ENCODE assay signal across 18 cellular contexts in genomic region chr12:4496145-4496838, GRCh38. TPM values are rescaled to one million over a fixed set of nuclear protein-coding genes. Genes with fewer than 3 reads are reported as not detected.
DNase-seq lines count a peak whose midpoint lies in the region; ATAC-seq, FAIRE-seq and TF ChIP-seq lines count a peak whose summit lies in the region.
"Had no signal": no experiment of that assay in that cellular context is flagged by ENCODE, and none has a peak within 500 bp of the region (broad histone marks: within the 10 kb centered on the region; RNA-seq: fewer than 3 reads in every experiment).

No MANE protein-coding gene starts in this region.

- peaks cover 11% of the 10 kb centered on the region; the same call in 1 of the 2 replicates for H3K4me1 ChIP-seq in GM12878 (ENCODE audit: control insufficient read depth, insufficient read depth, low read length)
- H3K4me1 ChIP-seq: thyroid gland had no signal

- POLR2A ChIA-PET in activated CD4-positive, alpha-beta T cell treated with anti-CD3 and anti-CD28 coated beads for 36 hours (lab: Charles Lee) = interaction anchor here (0.8 kb wide), 1 partner anchor 11 kb away, joined by 4 read pairs; no protein-coding TSS in a partner anchor
- POLR2A ChIA-PET in GM12878 (lab: Charles Lee) = no interaction called here

- no peaks in the 10 kb centered on the region for H3K9me3 Mint-ChIP-seq in activated CD4-positive, alpha-beta T cell treated with anti-CD3 and anti-CD28 coated beads for 36 hours (ENCODE audit: low read depth)
- H3K9me3 Mint-ChIP-seq: CD8-positive, alpha-beta memory T cell; memory B cell had no signal

- H2AFZ ChIP-seq in GM12878 (ENCODE audit: control insufficient read depth, low read depth, low read length) = no peak overlapping the region

- FAIRE-seq in GM12878 (lab: Jason Lieb, UNC) = peak; percentile 99

- intact Hi-C loops in activated CD4-positive, alpha-beta T cell treated with anti-CD3 and anti-CD28 coated beads for 36 hours (cut with DNase I, micrococcal nuclease) = loop anchor here in 1 of 2 experiments (1.0 to 5.0 kb wide), 2 partner anchors 10 to 41 kb away; partner anchors contain the start of gene RAD51AP1
- intact Hi-C loops in GM12878 (cut with micrococcal nuclease; ENCODE audit: unreplicated experiment) = no loop called here

- H3K9ac ChIP-seq in GM12878 (ENCODE audit: control insufficient read depth, insufficient read depth, low read length) = no peak overlapping the region

- H3K27me3 ChIP-seq in GM12878 (replicated peaks in 1 of 2; ENCODE audit: control insufficient read depth in 2 of 2, insufficient read depth in 2 of 2, low read length in 1 of 2) = no peaks in the 10 kb centered on the region
- H3K27me3 ChIP-seq: dorsolateral prefrontal cortex, thyroid gland had no signal

- in situ Hi-C loops in GM12878 (cut with MboI) = no loop called here

- H3K27ac ChIP-seq in GM12878 (ENCODE audit: control insufficient read depth, insufficient read depth) = peak overlapping the region; percentile 35; the same call in 1 of the 2 replicates
- H3K27ac ChIP-seq: dorsolateral prefrontal cortex, SK-N-MC, thyroid gland, VCaP had no signal

- no peaks in the 10 kb centered on the region for H4K20me1 ChIP-seq in GM12878 (ENCODE audit: control insufficient read depth, insufficient read depth)

- no peak for DNase-seq in activated CD4-positive, alpha-beta T cell treated with anti-CD3 and anti-CD28 coated beads for 36 hours
- DNase-seq in activated CD4-positive, alpha-beta T cell treated with anti-CD3 and anti-CD28 coated beads, Interleukin-2, amount 50 U/mL, for 48 hours = no peak
- peak; percentile 20 for DNase-seq in GM12878 (ENCODE audit: low read depth, low spot score)
- DNase-seq in NCI-H2227 (lab: John Stamatoyannopoulos, UW; ENCODE audit: unreplicated experiment) = no peak
- no peak for DNase-seq in CD1c-positive myeloid dendritic cell (ENCODE audit: extremely low spot score)
- DNase-seq in activated effector memory CD4-positive, alpha-beta T cell treated with Interleukin-2 at 50 U/mL for 16 hours = no peak
- DNase-seq: CD8-positive, alpha-beta memory T cell; dorsolateral prefrontal cortex; Kasumi-1; NCI-H2081; thyroid gland had no signal

- SMC1A ChIA-PET in GM12878 (lab: Charles Lee; ENCODE audit: uncharacterized antibody, unreplicated experiment) = interaction anchor here (0.8 to 1.1 kb wide), 2 partner anchors 12 to 68 kb away, joined by 3 read pairs; no protein-coding TSS in a partner anchor

- TF ChIP-seq POLR2A in GM12878 (IDR thresholded peaks at IDR 0.05; ENCODE audit: low read depth, low read length) = no peak

- WGBS in GM12878 (ENCODE audit: insufficient coverage, insufficient replicate concordance, low lambda C conversion rate, missing lambda C conversion rate) = 0% methylated on average over 1 of the region's 1 CpG

- peaks cover 19% of the 10 kb centered on the region for H3K4me1 Mint-ChIP-seq in activated CD4-positive, alpha-beta T cell treated with anti-CD3 and anti-CD28 coated beads for 36 hours
- H3K4me1 Mint-ChIP-seq: CD8-positive, alpha-beta memory T cell; memory B cell had no signal

- TF ChIP-seq EP300 in GM12878 (IDR thresholded peaks at IDR 0.05; ENCODE audit: borderline replicate concordance in 1 of 2, control insufficient read depth in 1 of 2, low read depth in 2 of 2, low read length in 2 of 2) = 0 out of 4 replicates have a peak, but pooled peaks of 1 of the 2 experiments have one; percentile 27

- H3K27ac Mint-ChIP-seq in activated CD4-positive, alpha-beta T cell treated with anti-CD3 and anti-CD28 coated beads for 36 hours = peak overlapping the region; percentile 80
- H3K27ac Mint-ChIP-seq: memory B cell had no signal

- CTCF ChIA-PET in activated CD4-positive, alpha-beta T cell treated with anti-CD3 and anti-CD28 coated beads for 36 hours (lab: Charles Lee) = interaction anchor here (0.5 to 3.8 kb wide), 9 partner anchors 11 to 627 kb away, joined by 3 to 16 read pairs (median 4); no protein-coding TSS in a partner anchor
- CTCF ChIA-PET in GM12878 (lab: Yijun Ruan, JAX) = interaction anchor here (0.6 to 1.5 kb wide), 4 partner anchors 28 to 722 kb away, joined by 3 to 6 read pairs (median 3); no protein-coding TSS in a partner anchor

- peaks cover 1 to 14% of the 10 kb centered on the region in 2 experiments; a peak in 1 of 4 replicates for H3K36me3 ChIP-seq in GM12878 (ENCODE audit: control insufficient read depth in 2 of 2, insufficient read depth in 2 of 2, low read length in 1 of 2)

- TF ChIP-seq CTCF in GM12878 (IDR thresholded peaks at IDR 0.05 in 2 of 3, conservative IDR thresholded peaks at IDR 0.05 in 1 of 3; ENCODE audit: control insufficient read depth in 2 of 3, extremely low read depth in 1 of 3, insufficient read depth in 1 of 3, low read depth in 3 of 3, low read length in 3 of 3) = no peak

- RAD21 ChIA-PET in GM12878 (lab: Charles Lee; ENCODE audit: unreplicated experiment) = no interaction called here

- H3K36me3 Mint-ChIP-seq in activated CD4-positive, alpha-beta T cell treated with anti-CD3 and anti-CD28 coated beads for 36 hours (ENCODE audit: low read depth) = peaks cover 45% of the 10 kb centered on the region

- H3K4me3 Mint-ChIP-seq in activated CD4-positive, alpha-beta T cell treated with anti-CD3 and anti-CD28 coated beads for 36 hours = no peak overlapping the region
- H3K4me3 Mint-ChIP-seq: CD8-positive, alpha-beta memory T cell; memory B cell had no signal

- ATAC-seq in activated CD4-positive, alpha-beta T cell treated with anti-CD3 and anti-CD28 coated beads for 36 hours = peak; percentile 98
- ATAC-seq in GM21381 (IDR thresholded peaks at IDR 0.05; ENCODE audit: unreplicated experiment) = peak; percentile 87
- ATAC-seq in HG02981 (IDR thresholded peaks at IDR 0.05; ENCODE audit: unreplicated experiment) = peak; percentile 56
- ATAC-seq in GM12878 = peak; percentile 96

- peak overlapping the region; percentile 46; the same call in 1 of the 2 replicates for H3K4me2 ChIP-seq in GM12878 (ENCODE audit: control insufficient read depth, insufficient read depth)

- no peak for TF ChIP-seq RAD21 in GM12878 (IDR thresholded peaks at IDR 0.05; ENCODE audit: insufficient read depth, low read depth, low read length)

- no peak overlapping the region for H3K4me3 ChIP-seq in GM12878
- H3K4me3 ChIP-seq: dorsolateral prefrontal cortex, SK-N-MC, thyroid gland had no signal

- H3K9me3 ChIP-seq in GM12878 (replicated peaks; ENCODE audit: control insufficient read depth, insufficient read depth, low read length) = no peaks in the 10 kb centered on the region
- H3K9me3 ChIP-seq: thyroid gland had no signal

- no TSS peak for BruUV-seq in GM12878 (replicated peaks; lab: Mats Ljungman, UMichigan)

- no peaks in the 10 kb centered on the region for H3K79me2 ChIP-seq in GM12878 (ENCODE audit: control insufficient read depth, insufficient read depth, low read length)

- H3K27me3 Mint-ChIP-seq in activated CD4-positive, alpha-beta T cell treated with anti-CD3 and anti-CD28 coated beads for 36 hours = no peaks in the 10 kb centered on the region
- H3K27me3 Mint-ChIP-seq: CD8-positive, alpha-beta memory T cell; memory B cell had no signal

TF ChIP-seq in GM12878, 131 proteins besides CTCF, POLR2A, EP300 and RAD21 (continues in another document):
- TF ChIP-seq ELK1 (IDR thresholded peaks at IDR 0.05; ENCODE audit: low read depth, low read length) = no peak

RNA-seq across cellular contexts. Expression of gene RAD51AP1, which starts 42.4 kb away (rescaled TPM):
- total RNA-seq in activated CD4-positive, alpha-beta T cell treated with anti-CD3 and anti-CD28 coated beads for 36 hours = 10 to 100 TPM; 44.6 to 50.9 TPM
- total RNA-seq in GM12878 (2013; cell fraction: nucleolus; rRNA removed) = 72.7 and 82.0 TPM in 2 replicates
- total RNA-seq in GM12878 (2014; rRNA removed) (22.3 and 32.6 TPM in 2 replicates), GM12878 (2014; rRNA removed; fragmentation: Illumina TruSeq; extraction: Trizol) (44.9 and 48.7 TPM in 2 replicates), GM12878 (2021) (29.7 and 31.9 TPM in 2 replicates)
- polyA plus RNA-seq in GM12878 (2011; ENCODE audit: low read depth) = 14.9 TPM
- polyA plus RNA-seq in GM12878 (2011; rRNA removed) (47.5 and 87.5 TPM in 2 replicates), GM12878 (2014; fragmentation: Illumina TruSeq; extraction: Trizol) (56.7 and 69.4 TPM in 2 replicates), GM12878 (2014; fragmentation: Nextera tagmentation; extraction: Ambion mirVana) (10 to 100 TPM; 71.4 to 86.0 TPM), GM12878 (2014; rRNA removed) (24.8 and 29.6 TPM in 2 replicates), GM12878 (2016; fragmentation: Nextera tagmentation; extraction: Ambion mirVana) (10 to 100 TPM; 53.0 to 60.0 TPM)
- polyA plus RNA-seq in GM12878 (2011; cell fraction: cytosol; rRNA removed) = 10.4 and 12.7 TPM in 2 replicates
- polyA plus RNA-seq in GM12878 (2011; cell fraction: nucleus; rRNA removed) = 33.5 and 36.6 TPM in 2 replicates
- polyA plus RNA-seq in GM12878 (2012) = 17.7 and 20.3 TPM in 2 replicates
- 7.5 and 9.4 TPM in 2 replicates for polyA minus RNA-seq in GM12878 (2011; rRNA and poly(A)+ RNA removed)
- polyA minus RNA-seq in GM12878 (2011; cell fraction: cytosol; rRNA and poly(A)+ RNA removed) = 6.0 and 6.2 TPM in 2 replicates
- polyA minus RNA-seq in GM12878 (2011; cell fraction: nucleus; rRNA and poly(A)+ RNA removed) = 15.2 and 17.3 TPM in 2 replicates

RNA-seq across cellular contexts. Expression of gene FGF6, which starts 50.7 kb away (rescaled TPM):
- not detected for total RNA-seq in activated CD4-positive, alpha-beta T cell treated with anti-CD3 and anti-CD28 coated beads for 36 hours
- not detected in 2 replicates for total RNA-seq in GM12878 (2013; cell fraction: nucleolus; rRNA removed)
- total RNA-seq in GM12878 (2014; rRNA removed) (not detected in 2 replicates), GM12878 (2014; rRNA removed; fragmentation: Illumina TruSeq; extraction: Trizol) (not detected in 2 replicates), GM12878 (2021) (not detected in 2 replicates)
- polyA plus RNA-seq in GM12878 (2011; ENCODE audit: low read depth) = not detected
- polyA plus RNA-seq in GM12878 (2011; rRNA removed) (not detected in 2 replicates), GM12878 (2014; fragmentation: Illumina TruSeq; extraction: Trizol) (not detected in 2 replicates), GM12878 (2014; fragmentation: Nextera tagmentation; extraction: Ambion mirVana) (not detected), GM12878 (2014; rRNA removed) (not detected in 2 replicates), GM12878 (2016; fragmentation: Nextera tagmentation; extraction: Ambion mirVana) (not detected)
- polyA plus RNA-seq in GM12878 (2011; cell fraction: cytosol; rRNA removed) = not detected in 2 replicates
- not detected in 2 replicates for polyA plus RNA-seq in GM12878 (2011; cell fraction: nucleus; rRNA removed)
- not detected in 2 replicates for polyA plus RNA-seq in GM12878 (2012)
- polyA minus RNA-seq in GM12878 (2011; rRNA and poly(A)+ RNA removed) = not detected in 2 replicates
- polyA minus RNA-seq in GM12878 (2011; cell fraction: cytosol; rRNA and poly(A)+ RNA removed) = not detected in 2 replicates
- polyA minus RNA-seq in GM12878 (2011; cell fraction: nucleus; rRNA and poly(A)+ RNA removed) = not detected in 2 replicates
- total RNA-seq: A172; CD8-positive, alpha-beta memory T cell; dorsolateral prefrontal cortex; omental fat pad; thyroid gland had no signal
- polyA plus RNA-seq: CD8-positive, alpha-beta memory T cell had no signal
